Comparison of ENCODE assay signal across 11 cellular contexts in genomic region chr2:85744771-85745601, GRCh38. TPM values are rescaled to one million over a fixed set of nuclear protein-coding genes. Genes with fewer than 3 reads are reported as not detected.
DNase-seq lines count a peak whose midpoint lies in the region; ATAC-seq, FAIRE-seq and TF ChIP-seq lines count a peak whose summit lies in the region.
"Had no signal": no experiment of that assay in that cellular context is flagged by ENCODE, and none has a peak within 500 bp of the region (broad histone marks: within the 10 kb centered on the region; RNA-seq: fewer than 3 reads in every experiment).

No MANE protein-coding gene starts in this region.

- DNase-seq in HepG2 (ENCODE audit: low spot score) = no peak
- peak; percentile 90 for DNase-seq in fibroblast of pulmonary artery (ENCODE audit: low read depth)
- peak; percentile 20 for DNase-seq in neural progenitor cell (ENCODE audit: low spot score)
- DNase-seq in NCI-H2081 treated with DMSO at 0.1 percent for 48 hours (lab: John Stamatoyannopoulos, UW) = no peak
- DNase-seq in Karpas-422 = no peak
- DNase-seq in NCI-H2081 (lab: John Stamatoyannopoulos, UW) = no peak
- DNase-seq: activated CD4-positive, alpha-beta T cell treated with anti-CD3 and anti-CD28 coated beads, Interleukin-2, amount 10 ng/mL, durations not matched to agents 24 days and 14 days; NCI-H510A treated with DMSO at 0.1 percent for 48 hours had no signal

- CTCF ChIA-PET in HepG2 (lab: Yijun Ruan, JAX; ENCODE audit: low intra/inter-chr PET ratio, low total read pairs) = no interaction called here

- H3K36me3 Mint-ChIP-seq in neural progenitor cell = no peaks in the 10 kb centered on the region

- POLR2A ChIA-PET in HepG2 (lab: Yijun Ruan, JAX) = no interaction called here

- no peak for TF ChIP-seq POLR2A in HepG2 (IDR thresholded peaks at IDR 0.05; ENCODE audit: insufficient read depth in 1 of 2, low read depth in 2 of 2, low read length in 2 of 2)

- no peak overlapping the region for H3K4me2 ChIP-seq in HepG2 (ENCODE audit: low read depth, low read length)
- H3K4me2 ChIP-seq in neural progenitor cell = no peak overlapping the region
- no peak overlapping the region for H3K4me2 ChIP-seq in Karpas-422 (ENCODE audit: low read depth, low read length, poor library complexity, severe bottlenecking)

- peaks cover under 1% of the 10 kb centered on the region for H3K9me3 Mint-ChIP-seq in neural progenitor cell
- H3K9me3 Mint-ChIP-seq: activated CD4-positive, alpha-beta T cell treated with anti-CD3 and anti-CD28 coated beads, Interleukin-2, amount 10 ng/mL, durations not matched to agents 24 days and 14 days had no signal

- TF ChIP-seq RAD21 in liver (IDR thresholded peaks at IDR 0.05) = peak; percentile 25 to 28
- no peak for TF ChIP-seq RAD21 in HepG2 (CRISPR knock-in tag; IDR thresholded peaks at IDR 0.05)

- no peak overlapping the region for H3K4me3 Mint-ChIP-seq in neural progenitor cell
- H3K4me3 Mint-ChIP-seq: activated CD4-positive, alpha-beta T cell treated with anti-CD3 and anti-CD28 coated beads, Interleukin-2, amount 10 ng/mL, durations not matched to agents 24 days and 14 days had no signal

- ATAC-seq in HepG2 = no peak
- no peak for ATAC-seq in HG03135 (IDR thresholded peaks at IDR 0.05; ENCODE audit: unreplicated experiment)

- peak overlapping the region; percentile 27 for H3K27ac Mint-ChIP-seq in neural progenitor cell
- H3K27ac Mint-ChIP-seq: activated CD4-positive, alpha-beta T cell treated with anti-CD3 and anti-CD28 coated beads, Interleukin-2, amount 10 ng/mL, durations not matched to agents 24 days and 14 days had no signal

- FAIRE-seq in HepG2 (lab: Jason Lieb, UNC) = no peak

- TF ChIP-seq CTCF in liver (IDR thresholded peaks at IDR 0.05; ENCODE audit: low read depth, low read length, missing input control) (no peak), HepG2 (CRISPR knock-in tag; IDR thresholded peaks at IDR 0.05) (no peak), fibroblast of pulmonary artery (IDR thresholded peaks at IDR 0.05; ENCODE audit: low read length, missing control alignments) (no peak), neural progenitor cell (IDR thresholded peaks at IDR 0.05) (no peak)

- peak overlapping the region in 1 of 2 donors; percentile 26 for H3K27ac ChIP-seq in liver (ENCODE audit: low read depth in 1 of 2, low read length in 2 of 2)
- no peak overlapping the region for H3K27ac ChIP-seq in HepG2 (ENCODE audit: extremely low read length, insufficient read depth, low read length)
- no peak overlapping the region for H3K27ac ChIP-seq in neural progenitor cell
- H3K27ac ChIP-seq in Karpas-422 (ENCODE audit: low read length) = no peak overlapping the region

- 64% methylated on average over 9 of the region's 9 CpGs for WGBS in liver
- 57% methylated on average over 9 of the region's 9 CpGs for WGBS in HepG2 (ENCODE audit: low lambda C conversion rate)

- H3K4me3 ChIP-seq in liver (ENCODE audit: low read depth in 1 of 3, low read length in 3 of 3) (no peak overlapping the region), HepG2 (replicated peaks in 1 of 3; ENCODE audit: insufficient read depth in 1 of 3, low read depth in 2 of 3, low read length in 3 of 3) (no peak overlapping the region), fibroblast of pulmonary artery (replicated peaks; ENCODE audit: low read depth, low read length) (no peak overlapping the region), neural progenitor cell (no peak overlapping the region), Karpas-422 (ENCODE audit: low read length) (no peak overlapping the region)

- no peaks in the 10 kb centered on the region for H4K20me1 ChIP-seq in HepG2 (ENCODE audit: insufficient read depth, low read length)
- no peaks in the 10 kb centered on the region for H4K20me1 ChIP-seq in neural progenitor cell (ENCODE audit: low read depth)
- no peaks in the 10 kb centered on the region; the same call in 1 of the 2 replicates for H4K20me1 ChIP-seq in Karpas-422 (ENCODE audit: insufficient read depth, low read depth, low read length)

- in situ Hi-C loops in HepG2 (cut with HindIII; ENCODE audit: extremely low pct_ligation_motif_present, low pct_unique_long_range_greater_than_20kb) = no loop called here

- peaks cover 62% of the 10 kb centered on the region for H3K4me1 Mint-ChIP-seq in neural progenitor cell

- H3K27me3 ChIP-seq in liver (ENCODE audit: control insufficient read depth in 4 of 4, insufficient read depth in 4 of 4, low read length in 3 of 4) (no peaks in the 10 kb centered on the region), HepG2 (ENCODE audit: control insufficient read depth in 1 of 2, insufficient read depth in 2 of 2, low read length in 2 of 2) (0 out of 5 replicates have a peak, but pooled peaks cover 0 to 10% of the 10 kb centered on the region in 2 experiments), neural progenitor cell (peaks cover 53% of the 10 kb centered on the region), Karpas-422 (ENCODE audit: low read length) (no peaks in the 10 kb centered on the region)

- no peaks in the 10 kb centered on the region for H3K9me2 ChIP-seq in Karpas-422 (replicated peaks; ENCODE audit: insufficient read depth, low read length)

- H3K9ac ChIP-seq in liver (ENCODE audit: low read depth in 1 of 2, low read length in 2 of 2) (no peak overlapping the region), HepG2 (ENCODE audit: insufficient read depth, low read depth, low read length) (no peak overlapping the region), neural progenitor cell (no peak overlapping the region), Karpas-422 (ENCODE audit: low read length) (no peak overlapping the region)

- peaks cover 15% of the 10 kb centered on the region for H3K27me3 Mint-ChIP-seq in neural progenitor cell (ENCODE audit: insufficient read depth, low read depth)

- TF ChIP-seq EP300 in HepG2 (IDR thresholded peaks at IDR 0.05; ENCODE audit: low read depth in 2 of 2, low read length in 2 of 2) (no peak), HepG2 (CRISPR knock-in tag; IDR thresholded peaks at IDR 0.05; ENCODE audit: borderline replicate concordance) (no peak)

- no TSS peak for BruUV-seq in HepG2 (replicated peaks; lab: Mats Ljungman, UMichigan)

- H3K79me2 ChIP-seq in HepG2 (ENCODE audit: insufficient read depth, low read length) = no peaks in the 10 kb centered on the region
- H3K79me2 ChIP-seq in neural progenitor cell (ENCODE audit: low read depth) = no peaks in the 10 kb centered on the region
- no peaks in the 10 kb centered on the region for H3K79me2 ChIP-seq in Karpas-422 (ENCODE audit: low read length)

- no peaks in the 10 kb centered on the region for H3K36me3 ChIP-seq in liver (ENCODE audit: control insufficient read depth in 4 of 4, insufficient read depth in 3 of 4, low read depth in 1 of 4, low read length in 3 of 4)
- H3K36me3 ChIP-seq in HepG2 (replicated peaks in 1 of 2; ENCODE audit: control insufficient read depth in 1 of 2, insufficient read depth in 2 of 2, low read length in 2 of 2) = no peaks in the 10 kb centered on the region
- H3K36me3 ChIP-seq in neural progenitor cell = no peaks in the 10 kb centered on the region
- no peaks in the 10 kb centered on the region for H3K36me3 ChIP-seq in Karpas-422 (ENCODE audit: insufficient read depth, low read length)

- H2AFZ ChIP-seq in HepG2 (ENCODE audit: low read length) (no peak overlapping the region), neural progenitor cell (replicated peaks) (no peak overlapping the region), Karpas-422 (ENCODE audit: low read length) (no peak overlapping the region)

- no peaks in the 10 kb centered on the region for H3K9me3 ChIP-seq in liver (ENCODE audit: control insufficient read depth in 4 of 4, low read length in 3 of 4)
- H3K9me3 ChIP-seq in HepG2 (ENCODE audit: low read length) = no peaks in the 10 kb centered on the region
- no peaks in the 10 kb centered on the region for H3K9me3 ChIP-seq in neural progenitor cell (ENCODE audit: low read depth)
- no peaks in the 10 kb centered on the region for H3K9me3 ChIP-seq in Karpas-422 (ENCODE audit: low read length)

- H3F3A ChIP-seq in neural progenitor cell (ENCODE audit: low read depth) = no peaks in the 10 kb centered on the region

- intact Hi-C loops in HepG2 (cut with micrococcal nuclease; ENCODE audit: unreplicated experiment) = no loop called here

- H3K4me1 ChIP-seq in liver (ENCODE audit: control insufficient read depth in 4 of 4, insufficient read depth in 4 of 4, low read length in 3 of 4) (peaks cover 20 to 56% (median 40%) of the 10 kb centered on the region in 4 donors), HepG2 (ENCODE audit: insufficient read depth, low read length) (peaks cover 37% of the 10 kb centered on the region), neural progenitor cell (peaks cover 30% of the 10 kb centered on the region), Karpas-422 (ENCODE audit: low read length) (peaks cover 15% of the 10 kb centered on the region)

RNA-seq across cellular contexts. Expression of gene ATOH8, which starts 8.8 kb away (rescaled TPM):
- total RNA-seq in liver = 10 to 100 TPM in 1 of 2 donors, under 1 TPM in 1; 0.33 to 37.7 TPM
- 10 to 100 TPM; 20.4 to 33.2 TPM for polyA plus RNA-seq in liver
- total RNA-seq in HepG2 (2016; rRNA removed; fragmentation: Illumina TruSeq; extraction: Trizol) = 0.11 and 0.13 TPM in 2 replicates
- total RNA-seq in HepG2 (2016; cell fraction: cytosol; rRNA removed; fragmentation: Illumina TruSeq; extraction: Trizol; ENCODE audit: low read depth) = 0.10 TPM in 1 of 2 replicates, not detected in the other
- total RNA-seq in HepG2 (2016; cell fraction: insoluble cytoplasmic fraction; rRNA removed; fragmentation: Illumina TruSeq; extraction: Trizol) = 0.13 and 0.21 TPM in 2 replicates
- 0.12 and 0.21 TPM in 2 replicates for total RNA-seq in HepG2 (2016; cell fraction: membrane; rRNA removed; fragmentation: Illumina TruSeq; extraction: Trizol)
- total RNA-seq in HepG2 (2016; cell fraction: nucleus; rRNA removed; fragmentation: Illumina TruSeq; extraction: Trizol) = 0.34 and 0.38 TPM in 2 replicates
- polyA plus RNA-seq in HepG2 (2011; rRNA removed) = 0.22 and 0.61 TPM in 2 replicates
- 0.23 and 0.62 TPM in 2 replicates for polyA plus RNA-seq in HepG2 (2011; cell fraction: cytosol; rRNA removed)
- polyA plus RNA-seq in HepG2 (2011; cell fraction: nucleus; rRNA removed) = 0.55 and 0.88 TPM in 2 replicates
- polyA plus RNA-seq in HepG2 (2012) = 0.13 TPM in 1 of 2 replicates, not detected in the other
- not detected in 2 replicates for polyA plus RNA-seq in HepG2 (2016; cell fraction: cytosol; fragmentation: Illumina TruSeq; extraction: Trizol; ENCODE audit: low read depth)
- 0.11 and 0.14 TPM in 2 replicates for polyA plus RNA-seq in HepG2 (2016; cell fraction: insoluble cytoplasmic fraction; fragmentation: Illumina TruSeq; extraction: Trizol; ENCODE audit: low read depth)
- polyA plus RNA-seq in HepG2 (2016; cell fraction: membrane; fragmentation: Illumina TruSeq; extraction: Trizol; ENCODE audit: low read depth) = 0.13 TPM in 1 of 2 replicates, not detected in the other
- 0.15 and 0.25 TPM in 2 replicates for polyA plus RNA-seq in HepG2 (2016; cell fraction: nucleus; fragmentation: Illumina TruSeq; extraction: Trizol; ENCODE audit: insufficient read depth, low read depth)
- polyA minus RNA-seq in HepG2 (2011; rRNA and poly(A)+ RNA removed; ENCODE audit: low replicate concordance) = 1.6 and 10.7 TPM in 2 replicates
- polyA minus RNA-seq in HepG2 (2011; cell fraction: cytosol; rRNA and poly(A)+ RNA removed) = 0.44 TPM in 1 of 2 replicates, not detected in the other
- polyA minus RNA-seq in HepG2 (2011; cell fraction: nucleus; rRNA and poly(A)+ RNA removed) = 0.62 and 1.4 TPM in 2 replicates
- 0.43 TPM in 1 of 2 replicates, not detected in the other for total RNA-seq in neural progenitor cell (ENCODE audit: low replicate concordance)
- total RNA-seq in Karpas-422 (2014; rRNA removed; shearing (Covaris generic); ENCODE audit: low replicate concordance) = not detected in 2 replicates

RNA-seq across cellular contexts. Expression of gene GNLY, which starts 50.8 kb away (rescaled TPM):
- total RNA-seq in liver = under 1 TPM in 1 of 2 donors, not detected in 1; 0.75 TPM
- polyA plus RNA-seq in liver = 1 to 10 TPM; 1.3 to 4.8 TPM
- not detected in 2 replicates for total RNA-seq in HepG2 (2016; rRNA removed; fragmentation: Illumina TruSeq; extraction: Trizol)
- total RNA-seq in HepG2 (2016; cell fraction: cytosol; rRNA removed; fragmentation: Illumina TruSeq; extraction: Trizol; ENCODE audit: low read depth) = not detected in 2 replicates
- not detected in 2 replicates for total RNA-seq in HepG2 (2016; cell fraction: insoluble cytoplasmic fraction; rRNA removed; fragmentation: Illumina TruSeq; extraction: Trizol)
- not detected in 2 replicates for total RNA-seq in HepG2 (2016; cell fraction: membrane; rRNA removed; fragmentation: Illumina TruSeq; extraction: Trizol)
- not detected in 2 replicates for total RNA-seq in HepG2 (2016; cell fraction: nucleus; rRNA removed; fragmentation: Illumina TruSeq; extraction: Trizol)
- not detected in 2 replicates for polyA plus RNA-seq in HepG2 (2011; rRNA removed)
- polyA plus RNA-seq in HepG2 (2011; cell fraction: cytosol; rRNA removed) = not detected in 2 replicates
- 0.23 TPM in 1 of 2 replicates, not detected in the other for polyA plus RNA-seq in HepG2 (2011; cell fraction: nucleus; rRNA removed)
- polyA plus RNA-seq in HepG2 (2012) = 0.07 and 0.16 TPM in 2 replicates
- not detected in 2 replicates for polyA plus RNA-seq in HepG2 (2016; cell fraction: cytosol; fragmentation: Illumina TruSeq; extraction: Trizol; ENCODE audit: low read depth)
- not detected in 2 replicates for polyA plus RNA-seq in HepG2 (2016; cell fraction: insoluble cytoplasmic fraction; fragmentation: Illumina TruSeq; extraction: Trizol; ENCODE audit: low read depth)
- not detected in 2 replicates for polyA plus RNA-seq in HepG2 (2016; cell fraction: membrane; fragmentation: Illumina TruSeq; extraction: Trizol; ENCODE audit: low read depth)
- polyA plus RNA-seq in HepG2 (2016; cell fraction: nucleus; fragmentation: Illumina TruSeq; extraction: Trizol; ENCODE audit: insufficient read depth, low read depth) = not detected in 2 replicates
- polyA minus RNA-seq in HepG2 (2011; rRNA and poly(A)+ RNA removed; ENCODE audit: low replicate concordance) = not detected in 2 replicates
- polyA minus RNA-seq in HepG2 (2011; cell fraction: cytosol; rRNA and poly(A)+ RNA removed) = not detected in 2 replicates
- not detected in 2 replicates for polyA minus RNA-seq in HepG2 (2011; cell fraction: nucleus; rRNA and poly(A)+ RNA removed)
- total RNA-seq in neural progenitor cell (ENCODE audit: low replicate concordance) = 0.65 TPM in 1 of 2 replicates, not detected in the other
- not detected in 2 replicates for total RNA-seq in Karpas-422 (2014; rRNA removed; shearing (Covaris generic); ENCODE audit: low replicate concordance)
- polyA plus RNA-seq: BJ had no signal

Comparison
In these comparisons a context has a peak if more than half of its experiments do, and no peak if none do; other contexts are left out.
1. DNase-seq: peak in fibroblast of pulmonary artery (single experiment) and neural progenitor cell (single experiment); none in HepG2 (single experiment), NCI-H2081 treated with DMSO at 0.1 percent for 48 hours (single experiment), Karpas-422 (single experiment) and NCI-H2081 (0 of 2).